In genomic region chr10:62738916-62739315, GRCh38 we compare ENCODE assay signal across 18 cellular contexts.
DNase-seq lines count a peak whose midpoint lies in the region; ATAC-seq and TF ChIP-seq lines count a peak whose summit lies in the region.
"Had no signal": no experiment of that assay in that cellular context is flagged by ENCODE, and none has a peak within 500 bp of the region (broad histone marks: within the 10 kb centered on the region; RNA-seq: fewer than 3 reads in every experiment).

No MANE protein-coding gene starts in this region.

- ATAC-seq in IMR-90 (ENCODE audit: low read depth) (peak; percentile 70), GM18907 (IDR thresholded peaks at IDR 0.05; ENCODE audit: unreplicated experiment) (no peak), HG02840 (IDR thresholded peaks at IDR 0.05; ENCODE audit: low FRiP score, unreplicated experiment) (no peak), HG03175 (IDR thresholded peaks at IDR 0.05; ENCODE audit: unreplicated experiment) (no peak)
- ATAC-seq: gastrocnemius medialis, right lobe of liver had no signal

- TF ChIP-seq POLR2A in IMR-90 (IDR thresholded peaks at IDR 0.05; ENCODE audit: low read depth, low read length) = no peak

- H3K23ac ChIP-seq in IMR-90 (ENCODE audit: low read depth, low read length) = 0 out of 2 replicates have a peak overlapping the region, but pooled peaks have one; percentile 18
- no peak overlapping the region for H3K23ac ChIP-seq in mesenchymal stem cell (ENCODE audit: low read length in 2 of 2)

- CTCF ChIA-PET in IMR-90 (lab: Yijun Ruan, JAX) = interaction anchor here (0.9 kb wide), 1 partner anchor 128 kb away, joined by 3 read pairs; no protein-coding TSS in a partner anchor

- peaks cover 21% of the 10 kb centered on the region for H3K9me1 ChIP-seq in IMR-90 (ENCODE audit: insufficient read depth, low read length)

- no peaks in the 10 kb centered on the region for H3K36me3 ChIP-seq in IMR-90 (ENCODE audit: control insufficient read depth, insufficient read depth, low read length)
- no peaks in the 10 kb centered on the region for H3K36me3 ChIP-seq in mesenchymal stem cell (ENCODE audit: control insufficient read depth in 1 of 2, insufficient read depth in 2 of 2, low read depth in 1 of 2, low read length in 2 of 2)
- H3K36me3 ChIP-seq: cardiac muscle cell, gastrocnemius medialis, left ventricle myocardium inferior, right lobe of liver, transverse colon had no signal

- BruUV-seq in IMR-90 (replicated peaks; lab: Mats Ljungman, UMichigan) = no TSS peak

- no peak overlapping the region for H3K4me3 ChIP-seq in IMR-90 (ENCODE audit: insufficient read depth, low read depth, low read length)
- H3K4me3 ChIP-seq in epithelial cell of esophagus (ENCODE audit: low read length) = no peak overlapping the region
- no peak overlapping the region for H3K4me3 ChIP-seq in mesenchymal stem cell (ENCODE audit: insufficient read depth in 1 of 2, low read depth in 1 of 2, low read length in 2 of 2)
- H3K4me3 ChIP-seq: cardiac muscle cell, gastrocnemius medialis, left ventricle myocardium inferior, right lobe of liver, transverse colon had no signal

- H3K9me3 ChIP-seq in IMR-90 (ENCODE audit: control insufficient read depth, insufficient read depth, low read length) (no peaks in the 10 kb centered on the region), mesenchymal stem cell (ENCODE audit: control insufficient read depth, low read length) (no peaks in the 10 kb centered on the region)
- H3K9me3 ChIP-seq: Caco-2, gastrocnemius medialis, left ventricle myocardium inferior, right lobe of liver, transverse colon had no signal

- dilution Hi-C loops in IMR-90 (cut with HindIII; ENCODE audit: low sequenced_read_pairs, unreplicated experiment) = no loop called here

- H4K8ac ChIP-seq in IMR-90 (ENCODE audit: low read depth in 2 of 2, low read length in 2 of 2) (peak overlapping the region in 1 of 2 experiments; percentile 43; a peak in 1 of 4 replicates), mesenchymal stem cell (ENCODE audit: low read length) (no peak overlapping the region)

- H4K91ac ChIP-seq in IMR-90 (ENCODE audit: insufficient read depth, low read depth, low read length) = peak overlapping the region; percentile 81; the same call in 1 of the 2 replicates
- no peak overlapping the region for H4K91ac ChIP-seq in mesenchymal stem cell (ENCODE audit: low read length)

- no peaks in the 10 kb centered on the region for H3K79me1 ChIP-seq in IMR-90 (ENCODE audit: low read depth in 1 of 2, low read length in 2 of 2)
- no peaks in the 10 kb centered on the region for H3K79me1 ChIP-seq in mesenchymal stem cell (replicated peaks; ENCODE audit: low read length, poor library complexity, severe bottlenecking)

- WGBS in IMR-90 (ENCODE audit: extremely low coverage in 2 of 2, insufficient read length in 1 of 2), 2 experiments = 17% methylated on average over 1 of the region's 3 CpGs; no CpG with 5 or more reads in 1 of the 2 experiments
- 5% methylated on average over 3 of the region's 3 CpGs for WGBS in mesenchymal stem cell

- no peak overlapping the region for H4K5ac ChIP-seq in IMR-90 (ENCODE audit: low read depth, low read length)

- no peak overlapping the region for H3K4me2 ChIP-seq in IMR-90 (ENCODE audit: low read depth, low read length)
- no peak overlapping the region for H3K4me2 ChIP-seq in mesenchymal stem cell (ENCODE audit: low read length, poor library complexity, severe bottlenecking)

- H3K18ac ChIP-seq in IMR-90 (ENCODE audit: low read depth, low read length) (0 out of 2 replicates have a peak overlapping the region, but pooled peaks have one; percentile 5), mesenchymal stem cell (ENCODE audit: low read depth in 1 of 2, low read length in 2 of 2) (no peak overlapping the region)

- no peak overlapping the region for H3K56ac ChIP-seq in IMR-90 (ENCODE audit: extremely low read depth, insufficient read depth, low read length)

- H3K14ac ChIP-seq in IMR-90 (replicated peaks; ENCODE audit: low read depth, low read length) = peak overlapping the region; percentile 77; the same call in 1 of the 2 replicates
- no peak overlapping the region for H3K14ac ChIP-seq in mesenchymal stem cell (ENCODE audit: low read length in 2 of 2)

- H3K27ac ChIP-seq in IMR-90 (ENCODE audit: insufficient read depth, low read length) (no peak overlapping the region), mesenchymal stem cell (ENCODE audit: low read length, poor library complexity, severe bottlenecking) (no peak overlapping the region)
- H3K27ac ChIP-seq: cardiac muscle cell, gastrocnemius medialis, left ventricle myocardium inferior, right lobe of liver, transverse colon had no signal

- H2AK5ac ChIP-seq in IMR-90 (ENCODE audit: low read depth, low read length) (0 out of 2 replicates have a peak overlapping the region, but pooled peaks have one; percentile 13), mesenchymal stem cell (ENCODE audit: low read length, severe bottlenecking) (no peak overlapping the region)

- H2BK120ac ChIP-seq in IMR-90 (ENCODE audit: low read depth, low read length) = peak overlapping the region; percentile 56
- peak overlapping the region; percentile 52 for H2BK120ac ChIP-seq in mesenchymal stem cell (ENCODE audit: low read depth, low read length)

- POLR2A ChIA-PET in IMR-90 (lab: Charles Lee; ENCODE audit: unreplicated experiment) = no interaction called here

- H2BK20ac ChIP-seq in IMR-90 (ENCODE audit: low read depth, low read length) = peak overlapping the region; percentile 86

- peak overlapping the region; percentile 12 for H2BK5ac ChIP-seq in IMR-90 (ENCODE audit: low read depth, low read length, poor library complexity, severe bottlenecking)
- H2BK5ac ChIP-seq in mesenchymal stem cell (ENCODE audit: low read depth, low read length, poor library complexity, severe bottlenecking) = no peak overlapping the region

- H2BK15ac ChIP-seq in IMR-90 (ENCODE audit: low read depth, low read length) (peak overlapping the region; percentile 64; the same call in 1 of the 3 replicates), mesenchymal stem cell (ENCODE audit: low read depth, poor library complexity, severe bottlenecking) (no peak overlapping the region)

- H2AK9ac ChIP-seq in IMR-90 (replicated peaks; ENCODE audit: low read depth, low read length, poor library complexity) = peak overlapping the region; percentile 31

- intact Hi-C loops in IMR-90 (cut with micrococcal nuclease) = no loop called here

- TF ChIP-seq CTCF in IMR-90 (conservative IDR thresholded peaks at IDR 0.05; ENCODE audit: low read depth, low read length) (no peak), epithelial cell of esophagus (IDR thresholded peaks at IDR 0.05; ENCODE audit: insufficient read depth, low read depth, low read length, missing control alignments) (no peak)

- H3K27me3 ChIP-seq in IMR-90 (ENCODE audit: control insufficient read depth, insufficient read depth, low read length) (no peaks in the 10 kb centered on the region), mesenchymal stem cell (ENCODE audit: control insufficient read depth in 1 of 2, insufficient read depth in 1 of 2, low read length in 2 of 2) (no peaks in the 10 kb centered on the region)
- H3K27me3 ChIP-seq: cardiac muscle cell, gastrocnemius medialis, right lobe of liver, transverse colon had no signal

- in situ Hi-C loops in IMR-90 (cut with MboI; ENCODE audit: low sequenced_read_pairs) = no loop called here

- no peaks in the 10 kb centered on the region for H4K20me1 ChIP-seq in IMR-90 (ENCODE audit: insufficient read depth, low read length)

- peak overlapping the region; percentile 72; the same call in 1 of the 2 replicates for H3K4ac ChIP-seq in IMR-90 (ENCODE audit: low read depth, low read length)
- no peak overlapping the region for H3K4ac ChIP-seq in mesenchymal stem cell (ENCODE audit: low read depth in 1 of 2, low read length in 2 of 2)

- H3K4me1 ChIP-seq in IMR-90 (ENCODE audit: control insufficient read depth, insufficient read depth, low read length) (peaks cover 9% of the 10 kb centered on the region), mesenchymal stem cell (ENCODE audit: control insufficient read depth, insufficient read depth, low read depth, low read length) (peaks cover 3% of the 10 kb centered on the region)
- H3K4me1 ChIP-seq: Caco-2, gastrocnemius medialis, right lobe of liver had no signal

- H3K9ac ChIP-seq in IMR-90 (ENCODE audit: low read depth, low read length) (no peak overlapping the region), mesenchymal stem cell (ENCODE audit: low read length) (no peak overlapping the region)

- peak overlapping the region; percentile 44 for H2AFZ ChIP-seq in IMR-90 (replicated peaks; ENCODE audit: low read length, poor library complexity)
- H2AFZ ChIP-seq in mesenchymal stem cell (ENCODE audit: low read depth, low read length) = no peak overlapping the region

- peak overlapping the region in 1 of 2 experiments; percentile 11 for H2BK12ac ChIP-seq in mesenchymal stem cell (ENCODE audit: low read length in 2 of 2)

- TF ChIP-seq RAD21 in IMR-90 (IDR thresholded peaks at IDR 0.05; ENCODE audit: low read length) = no peak

- DNase-seq in COLO829 (ENCODE audit: low spot score) (peak; percentile 35), IMR-90 (peak; percentile 79), epithelial cell of esophagus (ENCODE audit: low read depth) (peak; percentile 58), mesenchymal stem cell (peak; percentile 51)
- DNase-seq in stimulated activated naive CD4-positive, alpha-beta T cell (lab: John Stamatoyannopoulos, UW) = no peak
- DNase-seq: activated B cell treated with CpG ODN at 0.5 μM for 24 hours, Caco-2, gastrocnemius medialis, Karpas-422, left ventricle myocardium inferior, NCI-H1105 treated with DMSO at 0.1 percent for 48 hours, NCI-H526 treated with DMSO at 0.1 percent for 48 hours, right lobe of liver, transverse colon had no signal

TF ChIP-seq in IMR-90, 13 proteins besides CTCF, POLR2A, EP300 and RAD21 (continues in another document):
- TF ChIP-seq ELK1 (IDR thresholded peaks at IDR 0.05; ENCODE audit: borderline replicate concordance, low read depth, low read length) (no peak), NFE2L2 (IDR thresholded peaks at IDR 0.05; ENCODE audit: low read depth, low read length) (no peak), MAFK (IDR thresholded peaks at IDR 0.05; ENCODE audit: low read depth, low read length) (no peak), RCOR1 (IDR thresholded peaks at IDR 0.05; ENCODE audit: insufficient replicate concordance, low read length) (no peak), MXI1 (IDR thresholded peaks at IDR 0.05; ENCODE audit: borderline replicate concordance, low read depth, low read length) (no peak)

Comparison
In these comparisons a context has a peak if more than half of its experiments do, and no peak if none do; other contexts are left out.
1. DNase-seq: peak in COLO829 (single experiment), IMR-90 (single experiment), epithelial cell of esophagus (single experiment) and mesenchymal stem cell (single experiment); none in stimulated activated naive CD4-positive, alpha-beta T cell (0 of 6).